In genomic region chr12:106840217-106840616, GRCh38 we compare ENCODE assay signal across 10 cellular contexts.
DNase-seq lines count a peak whose midpoint lies in the region; ATAC-seq, FAIRE-seq and TF ChIP-seq lines count a peak whose summit lies in the region.
"Had no signal": no experiment of that assay in that cellular context is flagged by ENCODE, and none has a peak within 500 bp of the region (broad histone marks: within the 10 kb centered on the region; RNA-seq: fewer than 3 reads in every experiment).

No MANE protein-coding gene starts in this region.

- peaks cover 2% of the 10 kb centered on the region for H3K36me3 ChIP-seq in fibroblast of lung (ENCODE audit: control insufficient read depth, insufficient read depth, low read length)
- peaks cover 0 to 19% of the 10 kb centered on the region in 2 donors for H3K36me3 ChIP-seq in psoas muscle (ENCODE audit: insufficient read depth in 1 of 2, low read depth in 1 of 2)

- H3K79me2 ChIP-seq in fibroblast of lung (ENCODE audit: control insufficient read depth, insufficient read depth, low read length): no peaks in the 10 kb centered on the region

- no peak overlapping the region for H3K4me3 Mint-ChIP-seq in activated CD4-positive, alpha-beta T cell treated with anti-CD3 and anti-CD28 coated beads, Interleukin-2, amount 10 ng/mL, durations not matched to agents 24 days and 14 days

- intact Hi-C loops in psoas muscle (cut with DNase I): loop anchor here (5.0 to 10.0 kb wide), 3 partner anchors 105 to 453 kb away; no protein-coding TSS in a partner anchor
- intact Hi-C loops in activated CD4-positive, alpha-beta T cell treated with anti-CD3 and anti-CD28 coated beads, Interleukin-2, amount 10 ng/mL, durations not matched to agents 24 days and 14 days (cut with micrococcal nuclease): loop anchor here (5.0 kb wide), 1 partner anchor 77 kb away; no protein-coding TSS in a partner anchor

- H3K4me3 ChIP-seq in fibroblast of lung (replicated peaks in 1 of 4; ENCODE audit: control extremely low read depth in 1 of 4, insufficient read depth in 1 of 4, low read depth in 3 of 4, low read length in 4 of 4): no peak overlapping the region
- no peak overlapping the region for H3K4me3 ChIP-seq in psoas muscle

- peaks cover 10% of the 10 kb centered on the region for H3K36me3 Mint-ChIP-seq in activated CD4-positive, alpha-beta T cell treated with anti-CD3 and anti-CD28 coated beads, Interleukin-2, amount 10 ng/mL, durations not matched to agents 24 days and 14 days (ENCODE audit: low read depth)

- TF ChIP-seq CTCF in fibroblast of lung (conservative IDR thresholded peaks at IDR 0.05 in 1 of 2, IDR thresholded peaks at IDR 0.05 in 1 of 2; ENCODE audit: low read depth in 1 of 2, low read length in 2 of 2) (no peak), psoas muscle (IDR thresholded peaks at IDR 0.05) (no peak)

- no peaks in the 10 kb centered on the region for H4K20me1 ChIP-seq in fibroblast of lung (ENCODE audit: control insufficient read depth, extremely low read depth, insufficient read depth, low read length)

- no peak for FAIRE-seq in GM19239 (lab: Jason Lieb, UNC)

- H3K27me3 Mint-ChIP-seq in activated CD4-positive, alpha-beta T cell treated with anti-CD3 and anti-CD28 coated beads, Interleukin-2, amount 10 ng/mL, durations not matched to agents 24 days and 14 days: no peaks in the 10 kb centered on the region

- H3K9me3 Mint-ChIP-seq in activated CD4-positive, alpha-beta T cell treated with anti-CD3 and anti-CD28 coated beads, Interleukin-2, amount 10 ng/mL, durations not matched to agents 24 days and 14 days: no peaks in the 10 kb centered on the region

- H3K27ac Mint-ChIP-seq in activated CD4-positive, alpha-beta T cell treated with anti-CD3 and anti-CD28 coated beads, Interleukin-2, amount 10 ng/mL, durations not matched to agents 24 days and 14 days: no peak overlapping the region

- no peaks in the 10 kb centered on the region for H3K9me3 ChIP-seq in fibroblast of lung (ENCODE audit: control insufficient read depth, insufficient read depth, low read depth, low read length)
- no peaks in the 10 kb centered on the region for H3K9me3 ChIP-seq in psoas muscle

- H3K27ac ChIP-seq in fibroblast of lung (ENCODE audit: insufficient read depth, low read length) (peak overlapping the region; percentile 4), psoas muscle (no peak overlapping the region)
- H3K27ac ChIP-seq: epithelial cell of prostate, RWPE1 had no signal

- H3K27me3 ChIP-seq in fibroblast of lung (ENCODE audit: control insufficient read depth, insufficient read depth, low read length): no peaks in the 10 kb centered on the region
- no peaks in the 10 kb centered on the region for H3K27me3 ChIP-seq in psoas muscle (ENCODE audit: insufficient read depth in 3 of 3, low read length in 2 of 3)

- no peak overlapping the region for H2AFZ ChIP-seq in fibroblast of lung (ENCODE audit: low read length)

- peak; percentile 14 for DNase-seq in GM04504 (ENCODE audit: low read depth)
- DNase-seq in NCI-H774 (lab: John Stamatoyannopoulos, UW): peak; percentile 71
- peak; percentile 46 to 83 for DNase-seq in fibroblast of lung (ENCODE audit: low read depth in 2 of 2)
- DNase-seq in psoas muscle: no peak
- no peak for DNase-seq in SIG-M5 treated with dmso at 0.1 percent for 504 hours (lab: John Stamatoyannopoulos, UW; ENCODE audit: unreplicated experiment)
- DNase-seq in activated CD4-positive, alpha-beta T cell treated with anti-CD3 and anti-CD28 coated beads, Interleukin-2, amount 10 ng/mL, durations not matched to agents 24 days and 14 days: no peak
- no peak for DNase-seq in activated effector memory CD4-positive, alpha-beta T cell treated with Interleukin-2 at 50 U/mL for 16 hours
- DNase-seq in GM19239 (ENCODE audit: insufficient read length, low spot score): no peak

- H3K4me2 ChIP-seq in fibroblast of lung (ENCODE audit: extremely low read depth, insufficient read depth, low read length): peak overlapping the region; percentile 23

- peak in 3 of 4 donors; percentile 42 to 53 (median 48) for ATAC-seq in psoas muscle

- 15 to 32% (median 19%) methylated on average over 2 of the region's 2 CpGs for WGBS in psoas muscle, 3 donors

- no peak overlapping the region for H3K9ac ChIP-seq in fibroblast of lung (ENCODE audit: insufficient read depth, low read length)

- H3K4me1 ChIP-seq in fibroblast of lung (ENCODE audit: control insufficient read depth, extremely low read depth, insufficient read depth, low read length) (no peaks in the 10 kb centered on the region), psoas muscle (peaks cover 34% of the 10 kb centered on the region)

- peaks cover 6% of the 10 kb centered on the region for H3K4me1 Mint-ChIP-seq in activated CD4-positive, alpha-beta T cell treated with anti-CD3 and anti-CD28 coated beads, Interleukin-2, amount 10 ng/mL, durations not matched to agents 24 days and 14 days

Comparison
In these comparisons a context has a peak if more than half of its experiments do, and no peak if none do; other contexts are left out.
1. DNase-seq: peak in GM04504 (single experiment), NCI-H774 (single experiment) and fibroblast of lung (2 of 2); none in psoas muscle (0 of 2), SIG-M5 treated with dmso at 0.1 percent for 504 hours (single experiment), activated CD4-positive, alpha-beta T cell treated with anti-CD3 and anti-CD28 coated beads, Interleukin-2, amount 10 ng/mL, durations not matched to agents 24 days and 14 days (single experiment), activated effector memory CD4-positive, alpha-beta T cell treated with Interleukin-2 at 50 U/mL for 16 hours (single experiment) and GM19239 (single experiment).